In the genomic region with DNA sequence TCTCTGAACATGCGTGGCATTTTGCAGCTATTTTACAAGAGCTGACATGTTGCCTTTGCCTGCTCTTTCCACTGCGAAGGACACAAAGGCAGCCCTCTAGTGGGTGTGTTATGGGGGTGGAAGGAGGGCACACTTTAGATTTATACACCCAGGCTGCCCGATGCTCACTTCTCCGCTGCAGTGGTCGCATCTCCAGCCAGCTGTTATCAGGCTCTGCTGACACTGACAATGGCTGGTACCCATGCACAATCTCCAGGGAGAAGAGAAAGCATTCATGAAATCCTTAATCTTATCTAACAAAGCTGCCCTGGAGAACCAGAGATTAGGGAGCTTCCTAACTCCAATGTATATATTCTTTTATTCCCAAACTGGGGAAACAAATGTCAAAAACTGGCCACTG, we compare ENCODE assay signal across 30 cellular contexts.
"Had no signal": no experiment of that assay in that cellular context is flagged by ENCODE, and none has a peak within 500 bp of the region (broad histone marks: within the 10 kb centered on the region; RNA-seq: fewer than 3 reads in every experiment).

No MANE protein-coding gene starts in this region.

- ATAC-seq: activated CD4-positive, CD25-positive, alpha-beta regulatory T cell treated with anti-CD3 and anti-CD28 coated beads, Interleukin-2, amount 50 U/mL, for 24 hours; activated CD8-positive, alpha-beta T cell treated with anti-CD3 and anti-CD28 coated beads for 36 hours; activated T-cell treated with anti-CD3 and anti-CD28 coated beads, Interleukin-2, amount 50 U/mL, for 4 hours; activated T-helper 17 cell treated with anti-CD3 and anti-CD28 coated beads, Interleukin-2, amount 50 U/mL, for 72 hours; esophagus mucosa; gastrocnemius medialis; heart left ventricle; T-helper 17 cell had no signal

- H3K9me3 ChIP-seq: colonic mucosa, gastrocnemius medialis, heart left ventricle had no signal

- H3K27ac ChIP-seq: cardiac muscle cell, colonic mucosa, gastrocnemius medialis, heart left ventricle, WERI-Rb-1 had no signal

- H3K27me3 ChIP-seq: cardiac muscle cell, colonic mucosa, gastrocnemius medialis, heart left ventricle had no signal

- H3K4me1 ChIP-seq: colonic mucosa, gastrocnemius medialis had no signal

- H3K4me3 ChIP-seq: cardiac muscle cell, colonic mucosa, gastrocnemius medialis, heart left ventricle had no signal

- FAIRE-seq: astrocyte had no signal

- H3K36me3 ChIP-seq: colonic mucosa, gastrocnemius medialis, WERI-Rb-1 had no signal

- DNase-seq: activated B cell treated with CpG ODN at 0.5 μM for 24 hours; activated CD4-positive, alpha-beta T cell treated with anti-CD3 and anti-CD28 coated beads for 48 hours; activated CD4-positive, alpha-beta T cell treated with anti-CD3 and anti-CD28 coated beads, Interleukin-2, amount 50 U/mL, for 1 hour; activated CD4-positive, alpha-beta T cell treated with anti-CD3 and anti-CD28 coated beads, Interleukin-2, amount 50 U/mL, for 48 hours; activated CD8-positive, alpha-beta memory T cell treated with anti-CD3 and anti-CD28 coated beads for 24 hours; activated CD8-positive, alpha-beta T cell treated with anti-CD3 and anti-CD28 coated beads for 36 hours; activated effector memory CD4-positive, alpha-beta T cell treated with Interleukin-2 at 50 U/mL for 16 hours; activated gamma-delta T cell treated with Interleukin-2 at 50 U/mL for 16 hours; activated naive CD4-positive, alpha-beta T cell treated with anti-CD3 and anti-CD28 coated beads, Interleukin-2, amount 50 U/mL, for 16 hours; activated naive CD4-positive, alpha-beta T cell treated with Interleukin-2 at 50 U/mL for 16 hours; activated T-cell treated with anti-CD3 and anti-CD28 coated beads, Interleukin-2, amount 50 U/mL, for 4 hours; amniotic stem cell; anterior cingulate cortex; central memory CD4-positive, alpha-beta T cell; cerebellar nuclear complex; colonic mucosa; effector CD8-positive, alpha-beta T cell; foreskin fibroblast; gastrocnemius medialis; glutamatergic neuron; heart left ventricle; T-helper 1 cell; T-helper 17 cell; T1000; WERI-Rb-1 had no signal
